ENCODE assay signal across 14 cellular contexts in the genomic region with DNA sequence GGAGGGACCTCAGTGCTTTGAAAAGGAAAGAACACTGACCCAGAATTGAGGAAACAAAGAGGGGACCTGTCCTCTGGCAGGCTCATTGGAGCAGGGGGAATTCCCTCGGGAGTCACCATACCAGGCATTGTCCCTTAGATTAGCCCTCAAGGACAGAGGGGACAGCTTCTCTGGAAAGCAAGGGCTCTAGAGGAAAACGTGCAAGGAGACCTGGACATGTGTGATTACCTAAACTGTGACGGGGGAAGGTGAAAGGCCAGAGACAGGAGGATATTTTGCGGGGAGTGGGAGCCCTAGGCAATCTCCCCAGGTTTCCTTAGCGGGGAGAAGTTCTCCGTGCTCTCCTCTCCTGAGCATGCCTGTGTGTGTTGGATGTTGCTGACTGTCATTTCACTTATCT.
"Had no signal": no experiment of that assay in that cellular context is flagged by ENCODE, and none has a peak within 500 bp of the region (broad histone marks: within the 10 kb centered on the region; RNA-seq: fewer than 3 reads in every experiment).

No MANE protein-coding gene starts in this region.

- H3K27me3 ChIP-seq: sigmoid colon had no signal

- H3K27ac ChIP-seq: dorsolateral prefrontal cortex, gastroesophageal sphincter, prostate gland, sigmoid colon, stomach, thoracic aorta had no signal

- H3K36me3 ChIP-seq: gastroesophageal sphincter, prostate gland, sigmoid colon, spleen, stomach, thoracic aorta had no signal

- H3K4me3 Mint-ChIP-seq: naive thymus-derived CD4-positive, alpha-beta T cell had no signal

- ATAC-seq: gastroesophageal sphincter; mucosa of descending colon; naive thymus-derived CD4-positive, alpha-beta T cell had no signal

- H3K9me3 Mint-ChIP-seq: naive thymus-derived CD4-positive, alpha-beta T cell had no signal

- H3K4me1 ChIP-seq: gastroesophageal sphincter, prostate gland, sigmoid colon, stomach had no signal

- H3K4me3 ChIP-seq: dorsolateral prefrontal cortex, gastroesophageal sphincter, mucosa of descending colon, prostate gland, sigmoid colon, spleen, stomach, thoracic aorta had no signal

- FAIRE-seq: endometrium had no signal

- H3K27ac Mint-ChIP-seq: naive thymus-derived CD4-positive, alpha-beta T cell had no signal

- H3K9me3 ChIP-seq: mucosa of descending colon, prostate gland, sigmoid colon, stomach, thoracic aorta had no signal

- DNase-seq: activated naive CD4-positive, alpha-beta T cell treated with anti-CD3 and anti-CD28 coated beads, Interleukin-2, amount 50 U/mL, for 16 hours; dorsolateral prefrontal cortex; islet precursor cell; mucosa of descending colon; naive thymus-derived CD4-positive, alpha-beta T cell; occipital lobe; sigmoid colon; spleen; stomach; T-helper 9 cell had no signal

- H3K36me3 Mint-ChIP-seq: naive thymus-derived CD4-positive, alpha-beta T cell had no signal
